In genomic region chr11:130300567-130300966, GRCh38 we compare ENCODE assay signal across 1 cellular context.
A peak's percentile ranks its signal among the peaks of the same experiment; 100 is the strongest.
TF ChIP-seq lines count a peak whose summit lies in the region.

No MANE protein-coding gene starts in this region.

TF ChIP-seq in GM12878, 131 proteins besides CTCF, POLR2A, EP300 and RAD21 (continued from another document):
- TF ChIP-seq CEBPZ (IDR thresholded peaks at IDR 0.05; ENCODE audit: low read depth, low read length) = no peak
- 0 out of 2 replicates have a peak, but pooled peaks have one; percentile 27 for TF ChIP-seq NFIC (IDR thresholded peaks at IDR 0.05; ENCODE audit: low read depth, low read length)
- TF ChIP-seq SREBF2 (IDR thresholded peaks at IDR 0.05; ENCODE audit: low read length) = no peak
- peak; percentile 94 for TF ChIP-seq PKNOX1 (IDR thresholded peaks at IDR 0.05)
- peak; percentile 27 for TF ChIP-seq SKIL (IDR thresholded peaks at IDR 0.05; ENCODE audit: low read depth, poor library complexity, severe bottlenecking)
- TF ChIP-seq SRF (IDR thresholded peaks at IDR 0.05; ENCODE audit: low read depth in 2 of 2, low read length in 2 of 2) = no peak
- no peak for TF ChIP-seq RCOR1 (conservative IDR thresholded peaks at IDR 0.05; ENCODE audit: low read depth, low read length)
- TF ChIP-seq JUNB (IDR thresholded peaks at IDR 0.05) = peak; percentile 37; the same call in 1 of the 2 replicates
- TF ChIP-seq IKZF1 (conservative IDR thresholded peaks at IDR 0.05) = 0 out of 2 replicates have a peak, but pooled peaks have one; percentile 10
- TF ChIP-seq CHD4 (IDR thresholded peaks at IDR 0.05) = no peak
- TF ChIP-seq MTA2 (IDR thresholded peaks at IDR 0.05; ENCODE audit: low read depth) = peak; percentile 71
- peak; percentile 65 for TF ChIP-seq MEF2A (IDR thresholded peaks at IDR 0.05; ENCODE audit: insufficient read depth, low read depth, low read length)
- TF ChIP-seq ZBTB11 (CRISPR knock-in tag; IDR thresholded peaks at IDR 0.05) = no peak
- TF ChIP-seq ATF3 (IDR thresholded peaks at IDR 0.05; ENCODE audit: borderline replicate concordance, extremely low read depth, low read depth, low read length) = no peak
- peak; percentile 82; the same call in 1 of the 2 replicates for TF ChIP-seq SPI1 (IDR thresholded peaks at IDR 0.05; ENCODE audit: borderline replicate concordance, insufficient read depth, low read depth, low read length)
- TF ChIP-seq SMC3 (IDR thresholded peaks at IDR 0.05; ENCODE audit: borderline replicate concordance, low read length) = no peak
- TF ChIP-seq SREBF1 (IDR thresholded peaks at IDR 0.05; ENCODE audit: low read length) = no peak
- no peak for TF ChIP-seq RB1 (IDR thresholded peaks at IDR 0.05; ENCODE audit: borderline replicate concordance)
